3 cellular contexts compared by ENCODE assay signal in the genomic region with DNA sequence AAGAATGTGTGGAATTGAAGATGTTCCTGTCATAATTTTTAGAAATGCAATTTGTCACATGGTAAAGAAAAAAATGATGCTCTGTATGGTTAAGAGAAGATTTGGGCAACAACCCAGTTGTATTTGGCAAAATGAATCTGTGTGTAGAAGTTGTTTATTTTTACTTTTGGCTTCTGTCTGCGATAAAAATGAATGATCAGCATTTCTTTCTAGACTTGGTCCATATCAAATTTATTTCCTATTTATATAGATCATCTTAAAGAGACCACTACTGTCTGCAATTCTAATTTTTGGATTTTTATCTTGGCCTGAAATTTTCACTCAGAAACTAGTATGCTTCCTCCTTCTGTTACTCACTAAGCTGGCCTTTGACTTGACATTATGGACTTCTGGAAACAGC.
TF ChIP-seq lines count a peak whose summit lies in the region.

No MANE protein-coding gene starts in this region.

TF ChIP-seq in A549, 52 proteins besides CTCF, POLR2A, EP300 and RAD21:
- TF ChIP-seq PHF8 (IDR thresholded peaks at IDR 0.05; ENCODE audit: borderline replicate concordance, low read depth) (no peak), MAZ (IDR thresholded peaks at IDR 0.05; ENCODE audit: borderline replicate concordance, low read depth, low read length) (no peak), TP53 (CRISPR knock-in tag; IDR thresholded peaks at IDR 0.05) (no peak), MYC (IDR thresholded peaks at IDR 0.05; ENCODE audit: borderline replicate concordance, low read length) (no peak)
- TF ChIP-seq, protein P1, sequence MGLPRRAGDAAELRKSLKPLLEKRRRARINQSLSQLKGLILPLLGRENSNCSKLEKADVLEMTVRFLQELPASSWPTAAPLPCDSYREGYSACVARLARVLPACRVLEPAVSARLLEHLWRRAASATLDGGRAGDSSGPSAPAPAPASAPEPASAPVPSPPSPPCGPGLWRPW (IDR thresholded peaks at IDR 0.05) = no peak
- TF ChIP-seq, protein P2, sequence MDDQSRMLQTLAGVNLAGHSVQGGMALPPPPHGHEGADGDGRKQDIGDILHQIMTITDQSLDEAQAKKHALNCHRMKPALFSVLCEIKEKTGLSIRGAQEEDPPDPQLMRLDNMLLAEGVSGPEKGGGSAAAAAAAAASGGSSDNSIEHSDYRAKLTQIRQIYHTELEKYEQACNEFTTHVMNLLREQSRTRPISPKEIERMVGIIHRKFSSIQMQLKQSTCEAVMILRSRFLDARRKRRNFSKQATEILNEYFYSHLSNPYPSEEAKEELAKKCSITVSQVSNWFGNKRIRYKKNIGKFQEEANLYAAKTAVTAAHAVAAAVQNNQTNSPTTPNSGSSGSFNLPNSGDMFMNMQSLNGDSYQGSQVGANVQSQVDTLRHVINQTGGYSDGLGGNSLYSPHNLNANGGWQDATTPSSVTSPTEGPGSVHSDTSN (IDR thresholded peaks at IDR 0.05) = no peak
TF ChIP-seq in A549: peak in this region for 0.

TF ChIP-seq in IMR-90, 13 proteins besides CTCF, POLR2A, EP300 and RAD21:
- peak; percentile 69 for TF ChIP-seq MAFK (IDR thresholded peaks at IDR 0.05; ENCODE audit: low read depth, low read length)
- TF ChIP-seq CHD1 (IDR thresholded peaks at IDR 0.05; ENCODE audit: low read depth, low read length) = no peak

TF ChIP-seq in K562, 482 proteins besides CTCF, POLR2A, EP300 and RAD21:
- TF ChIP-seq ZNF316 (IDR thresholded peaks at IDR 0.05) = 0 out of 2 replicates have a peak, but pooled peaks have one; percentile 15
- TF ChIP-seq, protein P3, sequence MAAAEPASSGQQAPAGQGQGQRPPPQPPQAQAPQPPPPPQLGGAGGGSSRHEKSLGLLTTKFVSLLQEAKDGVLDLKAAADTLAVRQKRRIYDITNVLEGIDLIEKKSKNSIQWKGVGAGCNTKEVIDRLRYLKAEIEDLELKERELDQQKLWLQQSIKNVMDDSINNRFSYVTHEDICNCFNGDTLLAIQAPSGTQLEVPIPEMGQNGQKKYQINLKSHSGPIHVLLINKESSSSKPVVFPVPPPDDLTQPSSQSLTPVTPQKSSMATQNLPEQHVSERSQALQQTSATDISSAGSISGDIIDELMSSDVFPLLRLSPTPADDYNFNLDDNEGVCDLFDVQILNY (CRISPR knock-in tag; IDR thresholded peaks at IDR 0.05) = no peak
